In genomic region chr1:17460265-17460664, GRCh38 we compare ENCODE assay signal across 27 cellular contexts. TPM values are rescaled to one million over a fixed set of nuclear protein-coding genes. Genes with fewer than 3 reads are reported as not detected.
DNase-seq lines count a peak whose midpoint lies in the region; ATAC-seq, FAIRE-seq and TF ChIP-seq lines count a peak whose summit lies in the region.
"Had no signal": no experiment of that assay in that cellular context is flagged by ENCODE, and none has a peak within 500 bp of the region (broad histone marks: within the 10 kb centered on the region; RNA-seq: fewer than 3 reads in every experiment).

No MANE protein-coding gene starts in this region.

- 71 to 84% (median 84%) methylated on average over 8 to 9 of the region's 9 CpGs for WGBS in small intestine, 3 donors

- POLR2A ChIA-PET in PC-3 (lab: Charles Lee; ENCODE audit: unreplicated experiment): interaction anchor here (0.5 kb wide), 1 partner anchor 21 kb away, joined by 3 read pairs; the partner anchor contains the start of gene RCC2

- H3F3A ChIP-seq in PC-3 (ENCODE audit: low read length, unreplicated experiment): no peaks in the 10 kb centered on the region

- ATAC-seq in PC-3: peak; percentile 98
- ATAC-seq: activated CD8-positive, alpha-beta memory T cell treated with anti-CD3 and anti-CD28 coated beads, Interleukin-2, amount 10 ng/mL, durations not matched to agents 7 days and 5 days; left cardiac atrium; natural killer cell; T-cell had no signal

- intact Hi-C loops in PC-3 (cut with micrococcal nuclease): no loop called here

- H3K9me3 ChIP-seq in PC-3 (ENCODE audit: low read length): no peaks in the 10 kb centered on the region
- H3K9me3 ChIP-seq in small intestine (ENCODE audit: control insufficient read depth, low read depth): no peaks in the 10 kb centered on the region
- H3K9me3 ChIP-seq: breast epithelium, sigmoid colon, tibial artery had no signal

- no peaks in the 10 kb centered on the region for H3K9me2 ChIP-seq in PC-3 (replicated peaks; ENCODE audit: low read length)

- FAIRE-seq in urothelium cell line (lab: Jason Lieb, UNC) (no peak), small intestine (lab: Jason Lieb, UNC) (no peak)
- FAIRE-seq: A204.1, GM18507 had no signal

- H3K4me2 ChIP-seq in PC-3 (ENCODE audit: low read length): peak overlapping the region; percentile 65

- no TSS peak for BruUV-seq in PC-3 (replicated peaks; lab: Mats Ljungman, UMichigan)

- CTCF ChIA-PET in PC-3 (lab: Charles Lee): interaction anchor here (0.6 kb wide), 1 partner anchor 10 kb away, joined by 9 read pairs; no protein-coding TSS in a partner anchor

- H3K27ac ChIP-seq in PC-3 (ENCODE audit: low read length) (peak overlapping the region; percentile 35), small intestine (ENCODE audit: low read depth in 1 of 2, low read length in 1 of 2) (no peak overlapping the region)
- H3K27ac ChIP-seq: sigmoid colon, tibial artery had no signal

- peak overlapping the region; percentile 43; the same call in 1 of the 2 replicates for H3K4me3 ChIP-seq in PC-3 (ENCODE audit: low read length)
- H3K4me3 ChIP-seq in epithelial cell of esophagus (ENCODE audit: low read length): peak overlapping the region; percentile 8
- no peak overlapping the region for H3K4me3 ChIP-seq in small intestine (ENCODE audit: low read depth in 1 of 2, low read length in 2 of 2)
- H3K4me3 ChIP-seq: sigmoid colon, tibial artery had no signal

- no peaks in the 10 kb centered on the region for H4K20me1 ChIP-seq in PC-3 (ENCODE audit: low read length)

- H2AFZ ChIP-seq in PC-3 (ENCODE audit: low read length): peak overlapping the region; percentile 73

- DNase-seq in DMS53 (lab: John Stamatoyannopoulos, UW) (peak; percentile 78), DMS53 treated with DMSO at 0.1 percent for 48 hours (lab: John Stamatoyannopoulos, UW; ENCODE audit: unreplicated experiment) (no peak), PC-3 (peak; percentile 94), epithelial cell of esophagus (ENCODE audit: low read depth) (peak; percentile 99), urothelium cell line (ENCODE audit: low spot score) (peak; percentile 59), small intestine (no peak), NCI-H774 (lab: John Stamatoyannopoulos, UW) (no peak)
- DNase-seq in activated T-cell treated with anti-CD3 and anti-CD28 coated beads, Interleukin-2, amount 50 U/mL, for 1 hour: no peak
- DNase-seq: activated CD4-positive, alpha-beta T cell treated with anti-CD3 and anti-CD28 coated beads for 48 hours; activated CD8-positive, alpha-beta memory T cell treated with anti-CD3 and anti-CD28 coated beads, Interleukin-2, amount 10 ng/mL, durations not matched to agents 7 days and 5 days; activated effector memory CD4-positive, alpha-beta T cell treated with Interleukin-2 at 50 U/mL for 16 hours; C1 segment of cervical spinal cord; DMS153; foreskin melanocyte; Kasumi-1; left cardiac atrium; natural killer cell; NCI-H1417 treated with DMSO at 0.1 percent for 48 hours; NK-92 treated with Interleukin-12 subunit alpha and Interleukin-12 subunit beta, amount 100 ng/mL, for 24 hours; sigmoid colon; stimulated activated CD4-positive, alpha-beta T cell treated with anti-CD3 and anti-CD28 coated beads, Interleukin-1b, Interleukin-23, amount 100 ng/mL, for 48 hours; stimulated activated naive CD4-positive, alpha-beta T cell; T-cell; tibial artery had no signal

- TF ChIP-seq CTCF in PC-3 (conservative IDR thresholded peaks at IDR 0.05; ENCODE audit: low read depth, low read length) (no peak), epithelial cell of esophagus (IDR thresholded peaks at IDR 0.05; ENCODE audit: insufficient read depth, low read depth, low read length, missing control alignments) (peak; percentile 11)

- H3K36me3 ChIP-seq in PC-3 (ENCODE audit: low read depth, low read length) (no peaks in the 10 kb centered on the region), small intestine (ENCODE audit: control insufficient read depth in 2 of 2, insufficient read depth in 2 of 2, low read length in 2 of 2) (no peaks in the 10 kb centered on the region)
- H3K36me3 ChIP-seq: breast epithelium, sigmoid colon, tibial artery had no signal

- H3K79me2 ChIP-seq in PC-3 (ENCODE audit: low read length): no peaks in the 10 kb centered on the region

- no peak overlapping the region for H3K9ac ChIP-seq in PC-3 (ENCODE audit: low read length)

- H3K4me1 ChIP-seq in PC-3 (ENCODE audit: insufficient read depth, low read length): peaks cover 5% of the 10 kb centered on the region
- H3K4me1 ChIP-seq in small intestine (ENCODE audit: control insufficient read depth in 2 of 2, insufficient read depth in 1 of 2, low read depth in 1 of 2, low read length in 1 of 2): no peaks in the 10 kb centered on the region
- H3K4me1 ChIP-seq: breast epithelium, sigmoid colon, tibial artery had no signal

- H3K27me3 ChIP-seq in PC-3 (ENCODE audit: low read length) (no peaks in the 10 kb centered on the region), small intestine (ENCODE audit: control insufficient read depth in 2 of 2, insufficient read depth in 2 of 2, low read length in 2 of 2) (no peaks in the 10 kb centered on the region)
- H3K27me3 ChIP-seq: sigmoid colon had no signal

RNA-seq across cellular contexts. Expression of gene RCC2, which starts 20.8 kb away (rescaled TPM):
- 82.7 and 95.2 TPM in 2 replicates for total RNA-seq in PC-3 (2014; rRNA removed)
- 10 to 100 TPM; 11.2 to 65.6 (median 12.7) TPM for polyA plus RNA-seq in small intestine

Comparison
In these comparisons a context has a peak if more than half of its experiments do, and no peak if none do; other contexts are left out.
1. DNase-seq: peak in DMS53 (single experiment), PC-3 (single experiment), epithelial cell of esophagus (single experiment) and urothelium cell line (single experiment); none in DMS53 treated with DMSO at 0.1 percent for 48 hours (single experiment), activated T-cell treated with anti-CD3 and anti-CD28 coated beads, Interleukin-2, amount 50 U/mL, for 1 hour (single experiment), small intestine (single experiment) and NCI-H774 (single experiment).
2. H3K4me3 ChIP-seq: peak in PC-3 (single experiment) and epithelial cell of esophagus (single experiment); none in small intestine (0 of 2).